ENCODE assay signal across 20 cellular contexts in the genomic region with DNA sequence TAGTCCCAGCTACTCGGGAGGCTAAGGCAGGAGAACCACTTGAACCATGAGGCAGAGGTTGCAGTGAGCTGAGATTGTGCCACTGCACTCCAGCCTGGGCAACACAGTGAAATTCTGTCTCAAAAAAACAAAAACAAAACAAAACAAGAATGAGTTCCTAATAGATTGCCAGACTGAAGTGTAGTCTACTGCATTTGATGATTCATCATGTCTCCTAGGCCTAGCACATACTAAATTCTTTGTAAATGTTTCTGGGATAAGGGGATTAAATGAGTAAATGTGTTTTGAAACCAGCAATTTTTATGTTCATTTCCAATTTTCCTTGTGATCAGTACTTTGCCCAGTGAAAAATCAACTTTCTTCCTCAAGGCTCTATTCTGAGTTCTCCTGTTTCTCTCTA. TPM values are rescaled to one million over a fixed set of nuclear protein-coding genes. Genes with fewer than 3 reads are reported as not detected.
DNase-seq lines count a peak whose midpoint lies in the region; ATAC-seq and TF ChIP-seq lines count a peak whose summit lies in the region.
"Had no signal": no experiment of that assay in that cellular context is flagged by ENCODE, and none has a peak within 500 bp of the region (broad histone marks: within the 10 kb centered on the region; RNA-seq: fewer than 3 reads in every experiment).

No MANE protein-coding gene starts in this region.

- no peaks in the 10 kb centered on the region for H3K4me1 ChIP-seq in fibroblast of lung (ENCODE audit: control insufficient read depth, extremely low read depth, insufficient read depth, low read length)
- H3K4me1 ChIP-seq in effector memory CD4-positive, alpha-beta T cell (ENCODE audit: control insufficient read depth, insufficient read depth, low read length, poor library complexity, severe bottlenecking): peaks cover 10% of the 10 kb centered on the region
- no peaks in the 10 kb centered on the region for H3K4me1 ChIP-seq in BE2C
- H3K4me1 ChIP-seq: neural progenitor cell had no signal

- H3K4me3 ChIP-seq in SK-N-MC (no peak overlapping the region), fibroblast of lung (replicated peaks in 1 of 4; ENCODE audit: control extremely low read depth in 1 of 4, insufficient read depth in 1 of 4, low read depth in 3 of 4, low read length in 4 of 4) (no peak overlapping the region), BE2C (ENCODE audit: low read depth, low read length) (no peak overlapping the region)
- no peak overlapping the region for H3K4me3 ChIP-seq in effector memory CD4-positive, alpha-beta T cell (ENCODE audit: insufficient read depth, low read depth, low read length, poor library complexity, severe bottlenecking)
- H3K4me3 ChIP-seq: neural progenitor cell, testis had no signal

- H2AFZ ChIP-seq in fibroblast of lung (ENCODE audit: low read length): no peak overlapping the region
- H2AFZ ChIP-seq: neural progenitor cell had no signal

- no peak overlapping the region for H3K4me2 ChIP-seq in fibroblast of lung (ENCODE audit: extremely low read depth, insufficient read depth, low read length)
- H3K4me2 ChIP-seq: neural progenitor cell had no signal

- H3K79me2 ChIP-seq in fibroblast of lung (ENCODE audit: control insufficient read depth, insufficient read depth, low read length): peaks cover 18% of the 10 kb centered on the region

- H3K27me3 ChIP-seq in fibroblast of lung (ENCODE audit: control insufficient read depth, insufficient read depth, low read length): no peaks in the 10 kb centered on the region
- no peaks in the 10 kb centered on the region for H3K27me3 ChIP-seq in effector memory CD4-positive, alpha-beta T cell (replicated peaks; ENCODE audit: control insufficient read depth, insufficient read depth, low read length, poor library complexity, severe bottlenecking)
- H3K27me3 ChIP-seq in BE2C: no peaks in the 10 kb centered on the region
- H3K27me3 ChIP-seq: testis had no signal

- H3K9me3 ChIP-seq in SK-N-MC (ENCODE audit: low read depth, low read length) (no peaks in the 10 kb centered on the region), fibroblast of lung (ENCODE audit: control insufficient read depth, insufficient read depth, low read depth, low read length) (no peaks in the 10 kb centered on the region), BE2C (no peaks in the 10 kb centered on the region)
- H3K9me3 ChIP-seq in effector memory CD4-positive, alpha-beta T cell (ENCODE audit: control insufficient read depth, low read length): no peaks in the 10 kb centered on the region
- H3K9me3 ChIP-seq: testis had no signal

- DNase-seq in GM04503 (ENCODE audit: low read depth) (peak; percentile 77), SK-N-MC (ENCODE audit: low read depth, low spot score) (no peak), fibroblast of lung (ENCODE audit: low read depth in 2 of 2) (peak; percentile 20 to 65), renal cortical epithelial cell (ENCODE audit: low read depth) (peak; percentile 87), BE2C (no peak), C1 segment of cervical spinal cord (lab: John Stamatoyannopoulos, UW) (no peak)
- DNase-seq in effector memory CD4-positive, alpha-beta T cell: no peak
- DNase-seq: activated effector memory CD4-positive, alpha-beta T cell treated with Interleukin-2 at 50 U/mL for 16 hours; DND-41; effector CD4-positive, alpha-beta T cell; immature natural killer cell; MV-4-11; NCI-H774; right cardiac atrium; stimulated activated CD4-positive, alpha-beta T cell treated with anti-CD3 and anti-CD28 coated beads, Interleukin-4, amount 100 ng/mL, for 24 hours; T-cell; testis had no signal

- H3K27ac ChIP-seq in SK-N-MC (peak overlapping the region; percentile 70), fibroblast of lung (ENCODE audit: insufficient read depth, low read length) (no peak overlapping the region)
- H3K27ac ChIP-seq in effector memory CD4-positive, alpha-beta T cell (ENCODE audit: insufficient read depth, low read length, poor library complexity, severe bottlenecking): no peak overlapping the region
- H3K27ac ChIP-seq: neural progenitor cell, testis had no signal

- H3K36me3 ChIP-seq in SK-N-MC (ENCODE audit: insufficient read depth, low read length) (no peaks in the 10 kb centered on the region), fibroblast of lung (ENCODE audit: control insufficient read depth, insufficient read depth, low read length) (no peaks in the 10 kb centered on the region), BE2C (no peaks in the 10 kb centered on the region)
- no peaks in the 10 kb centered on the region for H3K36me3 ChIP-seq in effector memory CD4-positive, alpha-beta T cell (ENCODE audit: control insufficient read depth, insufficient read depth, low read length)
- H3K36me3 ChIP-seq: neural progenitor cell had no signal

- no peak for TF ChIP-seq CTCF in fibroblast of lung (conservative IDR thresholded peaks at IDR 0.05 in 1 of 2, IDR thresholded peaks at IDR 0.05 in 1 of 2; ENCODE audit: low read depth in 1 of 2, low read length in 2 of 2)
- no peak for TF ChIP-seq CTCF in BE2C (IDR thresholded peaks at IDR 0.05; ENCODE audit: low read depth, low read length)

- H3K9ac ChIP-seq in SK-N-MC (ENCODE audit: insufficient read length) (no peak overlapping the region), fibroblast of lung (ENCODE audit: insufficient read depth, low read length) (no peak overlapping the region)
- H3K9ac ChIP-seq: neural progenitor cell had no signal

- H4K20me1 ChIP-seq in fibroblast of lung (ENCODE audit: control insufficient read depth, extremely low read depth, insufficient read depth, low read length): no peaks in the 10 kb centered on the region

- no peak for ATAC-seq in HG03460 (IDR thresholded peaks at IDR 0.05; ENCODE audit: unreplicated experiment)
- ATAC-seq: Panc1, right cardiac atrium, T-cell had no signal

RNA-seq across cellular contexts. Expression of gene DYRK2, which starts 3.0 kb away (rescaled TPM):
- total RNA-seq in fibroblast of lung (19.0 and 22.5 TPM in 2 replicates), renal cortical epithelial cell (35.1 and 81.7 TPM in 2 replicates)
- polyA plus RNA-seq in fibroblast of lung: 18.3 and 18.7 TPM in 2 replicates
- 16.4 and 18.0 TPM in 2 replicates for polyA plus RNA-seq in fibroblast of lung (2012)
- polyA minus RNA-seq in fibroblast of lung (ENCODE audit: low replicate concordance): 15.6 and 31.8 TPM in 2 replicates
- polyA plus RNA-seq in BE2C (2012; ENCODE audit: insufficient read depth, insufficient read length, low read depth): 17.6 TPM

Comparison
In these comparisons a context has a peak if more than half of its experiments do, and no peak if none do; other contexts are left out.
1. DNase-seq: peak in GM04503 (single experiment), fibroblast of lung (2 of 2) and renal cortical epithelial cell (single experiment); none in SK-N-MC (single experiment), effector memory CD4-positive, alpha-beta T cell (0 of 3), BE2C (single experiment) and C1 segment of cervical spinal cord (0 of 14).